ENCODE assay signal across 1 cellular context in the genomic region with DNA sequence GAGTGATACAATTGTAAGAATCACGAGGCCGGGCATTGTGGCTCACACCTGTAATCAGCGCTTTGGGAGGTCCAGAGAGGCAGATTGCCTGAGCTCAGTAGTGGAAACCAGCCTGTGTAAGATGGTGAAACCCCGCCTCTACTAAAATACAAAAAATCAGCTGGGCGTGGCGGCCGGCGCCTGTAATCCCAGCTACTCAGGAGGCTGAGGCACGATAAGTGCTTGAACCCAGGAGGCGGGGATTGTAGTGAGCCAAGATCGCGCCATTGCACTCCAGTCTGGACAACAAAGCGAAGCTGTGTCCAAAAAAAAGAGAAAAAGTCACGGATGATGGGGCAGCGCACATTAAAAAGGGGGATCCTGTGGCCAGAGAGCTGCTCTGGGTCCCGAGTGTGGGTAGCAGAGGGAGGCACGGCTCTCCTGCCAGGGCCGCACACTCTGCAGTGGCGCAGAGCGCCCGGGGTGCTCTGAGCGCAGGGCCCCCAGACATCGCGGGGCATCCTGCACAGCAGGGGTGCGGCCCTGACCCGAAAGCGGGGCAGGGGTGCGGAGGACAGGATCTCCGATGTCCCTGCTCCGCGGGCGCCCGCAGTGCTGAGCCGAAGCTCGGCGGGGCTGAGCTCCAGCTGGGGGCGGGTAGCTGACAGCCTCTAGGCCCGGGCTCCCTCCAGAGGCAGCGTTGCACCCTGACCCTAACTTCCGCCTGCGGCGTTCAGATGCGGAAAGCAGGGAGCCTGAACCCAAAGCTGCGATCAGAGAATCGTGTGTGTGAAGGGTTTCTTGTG.
A peak's percentile ranks its signal among the peaks of the same experiment; 100 is the strongest.
TF ChIP-seq lines count a peak whose summit lies in the region.

No MANE protein-coding gene starts in this region.

TF ChIP-seq in K562, 482 proteins besides CTCF, POLR2A, EP300 and RAD21 (continued from another document and continues in another):
- TF ChIP-seq, protein P1, sequence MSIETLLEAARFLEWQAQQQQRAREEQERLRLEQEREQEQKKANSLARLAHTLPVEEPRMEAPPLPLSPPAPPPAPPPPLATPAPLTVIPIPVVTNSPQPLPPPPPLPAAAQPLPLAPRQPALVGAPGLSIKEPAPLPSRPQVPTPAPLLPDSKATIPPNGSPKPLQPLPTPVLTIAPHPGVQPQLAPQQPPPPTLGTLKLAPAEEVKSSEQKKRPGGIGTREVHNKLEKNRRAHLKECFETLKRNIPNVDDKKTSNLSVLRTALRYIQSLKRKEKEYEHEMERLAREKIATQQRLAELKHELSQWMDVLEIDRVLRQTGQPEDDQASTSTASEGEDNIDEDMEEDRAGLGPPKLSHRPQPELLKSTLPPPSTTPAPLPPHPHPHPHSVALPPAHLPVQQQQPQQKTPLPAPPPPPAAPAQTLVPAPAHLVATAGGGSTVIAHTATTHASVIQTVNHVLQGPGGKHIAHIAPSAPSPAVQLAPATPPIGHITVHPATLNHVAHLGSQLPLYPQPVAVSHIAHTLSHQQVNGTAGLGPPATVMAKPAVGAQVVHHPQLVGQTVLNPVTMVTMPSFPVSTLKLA (conservative IDR thresholded peaks at IDR 0.05): no peak
- TF ChIP-seq, protein P2, sequence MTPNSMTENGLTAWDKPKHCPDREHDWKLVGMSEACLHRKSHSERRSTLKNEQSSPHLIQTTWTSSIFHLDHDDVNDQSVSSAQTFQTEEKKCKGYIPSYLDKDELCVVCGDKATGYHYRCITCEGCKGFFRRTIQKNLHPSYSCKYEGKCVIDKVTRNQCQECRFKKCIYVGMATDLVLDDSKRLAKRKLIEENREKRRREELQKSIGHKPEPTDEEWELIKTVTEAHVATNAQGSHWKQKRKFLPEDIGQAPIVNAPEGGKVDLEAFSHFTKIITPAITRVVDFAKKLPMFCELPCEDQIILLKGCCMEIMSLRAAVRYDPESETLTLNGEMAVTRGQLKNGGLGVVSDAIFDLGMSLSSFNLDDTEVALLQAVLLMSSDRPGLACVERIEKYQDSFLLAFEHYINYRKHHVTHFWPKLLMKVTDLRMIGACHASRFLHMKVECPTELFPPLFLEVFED (CRISPR knock-in tag; conservative IDR thresholded peaks at IDR 0.05): no peak
- TF ChIP-seq, protein P3, sequence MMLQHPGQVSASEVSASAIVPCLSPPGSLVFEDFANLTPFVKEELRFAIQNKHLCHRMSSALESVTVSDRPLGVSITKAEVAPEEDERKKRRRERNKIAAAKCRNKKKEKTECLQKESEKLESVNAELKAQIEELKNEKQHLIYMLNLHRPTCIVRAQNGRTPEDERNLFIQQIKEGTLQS (IDR thresholded peaks at IDR 0.05): no peak
- TF ChIP-seq, protein P3 (CRISPR knock-in tag; conservative IDR thresholded peaks at IDR 0.05): no peak
- TF ChIP-seq, protein P4, sequence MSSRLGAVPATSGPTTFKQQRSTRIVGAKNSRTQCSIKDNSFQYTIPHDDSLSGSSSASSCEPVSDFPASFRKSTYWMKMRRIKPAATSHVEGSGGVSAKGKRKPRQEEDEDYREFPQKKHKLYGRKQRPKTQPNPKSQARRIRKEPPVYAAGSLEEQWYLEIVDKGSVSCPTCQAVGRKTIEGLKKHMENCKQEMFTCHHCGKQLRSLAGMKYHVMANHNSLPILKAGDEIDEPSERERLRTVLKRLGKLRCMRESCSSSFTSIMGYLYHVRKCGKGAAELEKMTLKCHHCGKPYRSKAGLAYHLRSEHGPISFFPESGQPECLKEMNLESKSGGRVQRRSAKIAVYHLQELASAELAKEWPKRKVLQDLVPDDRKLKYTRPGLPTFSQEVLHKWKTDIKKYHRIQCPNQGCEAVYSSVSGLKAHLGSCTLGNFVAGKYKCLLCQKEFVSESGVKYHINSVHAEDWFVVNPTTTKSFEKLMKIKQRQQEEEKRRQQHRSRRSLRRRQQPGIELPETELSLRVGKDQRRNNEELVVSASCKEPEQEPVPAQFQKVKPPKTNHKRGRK (tag; IDR thresholded peaks at IDR 0.05): no peak
- TF ChIP-seq HOXB6 (CRISPR knock-in tag; IDR thresholded peaks at IDR 0.05; ENCODE audit: borderline replicate concordance): no peak
- TF ChIP-seq CEBPG (CRISPR knock-in tag; IDR thresholded peaks at IDR 0.05): no peak
- no peak for TF ChIP-seq CEBPG (tag; conservative IDR thresholded peaks at IDR 0.05 in 1 of 2, IDR thresholded peaks at IDR 0.05 in 1 of 2)
- no peak for TF ChIP-seq ZSCAN29 (IDR thresholded peaks at IDR 0.05)
- no peak for TF ChIP-seq ZNF133 (CRISPR knock-in tag; IDR thresholded peaks at IDR 0.05)
- TF ChIP-seq, protein P5, sequence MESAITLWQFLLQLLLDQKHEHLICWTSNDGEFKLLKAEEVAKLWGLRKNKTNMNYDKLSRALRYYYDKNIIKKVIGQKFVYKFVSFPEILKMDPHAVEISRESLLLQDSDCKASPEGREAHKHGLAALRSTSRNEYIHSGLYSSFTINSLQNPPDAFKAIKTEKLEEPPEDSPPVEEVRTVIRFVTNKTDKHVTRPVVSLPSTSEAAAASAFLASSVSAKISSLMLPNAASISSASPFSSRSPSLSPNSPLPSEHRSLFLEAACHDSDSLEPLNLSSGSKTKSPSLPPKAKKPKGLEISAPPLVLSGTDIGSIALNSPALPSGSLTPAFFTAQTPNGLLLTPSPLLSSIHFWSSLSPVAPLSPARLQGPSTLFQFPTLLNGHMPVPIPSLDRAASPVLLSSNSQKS (CRISPR knock-in tag; IDR thresholded peaks at IDR 0.05): no peak
- TF ChIP-seq, protein P6, sequence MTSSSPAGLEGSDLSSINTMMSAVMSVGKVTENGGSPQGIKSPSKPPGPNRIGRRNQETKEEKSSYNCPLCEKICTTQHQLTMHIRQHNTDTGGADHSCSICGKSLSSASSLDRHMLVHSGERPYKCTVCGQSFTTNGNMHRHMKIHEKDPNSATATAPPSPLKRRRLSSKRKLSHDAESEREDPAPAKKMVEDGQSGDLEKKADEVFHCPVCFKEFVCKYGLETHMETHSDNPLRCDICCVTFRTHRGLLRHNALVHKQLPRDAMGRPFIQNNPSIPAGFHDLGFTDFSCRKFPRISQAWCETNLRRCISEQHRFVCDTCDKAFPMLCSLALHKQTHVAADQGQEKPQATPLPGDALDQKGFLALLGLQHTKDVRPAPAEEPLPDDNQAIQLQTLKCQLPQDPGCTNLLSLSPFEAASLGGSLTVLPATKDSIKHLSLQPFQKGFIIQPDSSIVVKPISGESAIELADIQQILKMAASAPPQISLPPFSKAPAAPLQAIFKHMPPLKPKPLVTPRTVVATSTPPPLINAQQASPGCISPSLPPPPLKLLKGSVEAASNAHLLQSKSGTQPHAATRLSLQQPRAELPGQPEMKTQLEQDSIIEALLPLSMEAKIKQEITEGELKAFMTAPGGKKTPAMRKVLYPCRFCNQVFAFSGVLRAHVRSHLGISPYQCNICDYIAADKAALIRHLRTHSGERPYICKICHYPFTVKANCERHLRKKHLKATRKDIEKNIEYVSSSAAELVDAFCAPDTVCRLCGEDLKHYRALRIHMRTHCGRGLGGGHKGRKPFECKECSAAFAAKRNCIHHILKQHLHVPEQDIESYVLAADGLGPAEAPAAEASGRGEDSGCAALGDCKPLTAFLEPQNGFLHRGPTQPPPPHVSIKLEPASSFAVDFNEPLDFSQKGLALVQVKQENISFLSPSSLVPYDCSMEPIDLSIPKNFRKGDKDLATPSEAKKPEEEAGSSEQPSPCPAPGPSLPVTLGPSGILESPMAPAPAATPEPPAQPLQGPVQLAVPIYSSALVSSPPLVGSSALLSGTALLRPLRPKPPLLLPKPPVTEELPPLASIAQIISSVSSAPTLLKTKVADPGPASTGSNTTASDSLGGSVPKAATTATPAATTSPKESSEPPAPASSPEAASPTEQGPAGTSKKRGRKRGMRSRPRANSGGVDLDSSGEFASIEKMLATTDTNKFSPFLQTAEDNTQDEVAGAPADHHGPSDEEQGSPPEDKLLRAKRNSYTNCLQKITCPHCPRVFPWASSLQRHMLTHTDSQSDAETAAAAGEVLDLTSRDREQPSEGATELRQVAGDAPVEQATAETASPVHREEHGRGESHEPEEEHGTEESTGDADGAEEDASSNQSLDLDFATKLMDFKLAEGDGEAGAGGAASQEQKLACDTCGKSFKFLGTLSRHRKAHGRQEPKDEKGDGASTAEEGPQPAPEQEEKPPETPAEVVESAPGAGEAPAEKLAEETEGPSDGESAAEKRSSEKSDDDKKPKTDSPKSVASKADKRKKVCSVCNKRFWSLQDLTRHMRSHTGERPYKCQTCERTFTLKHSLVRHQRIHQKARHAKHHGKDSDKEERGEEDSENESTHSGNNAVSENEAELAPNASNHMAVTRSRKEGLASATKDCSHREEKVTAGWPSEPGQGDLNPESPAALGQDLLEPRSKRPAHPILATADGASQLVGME (CRISPR knock-in tag; IDR thresholded peaks at IDR 0.05): no peak
- TF ChIP-seq, protein P7, sequence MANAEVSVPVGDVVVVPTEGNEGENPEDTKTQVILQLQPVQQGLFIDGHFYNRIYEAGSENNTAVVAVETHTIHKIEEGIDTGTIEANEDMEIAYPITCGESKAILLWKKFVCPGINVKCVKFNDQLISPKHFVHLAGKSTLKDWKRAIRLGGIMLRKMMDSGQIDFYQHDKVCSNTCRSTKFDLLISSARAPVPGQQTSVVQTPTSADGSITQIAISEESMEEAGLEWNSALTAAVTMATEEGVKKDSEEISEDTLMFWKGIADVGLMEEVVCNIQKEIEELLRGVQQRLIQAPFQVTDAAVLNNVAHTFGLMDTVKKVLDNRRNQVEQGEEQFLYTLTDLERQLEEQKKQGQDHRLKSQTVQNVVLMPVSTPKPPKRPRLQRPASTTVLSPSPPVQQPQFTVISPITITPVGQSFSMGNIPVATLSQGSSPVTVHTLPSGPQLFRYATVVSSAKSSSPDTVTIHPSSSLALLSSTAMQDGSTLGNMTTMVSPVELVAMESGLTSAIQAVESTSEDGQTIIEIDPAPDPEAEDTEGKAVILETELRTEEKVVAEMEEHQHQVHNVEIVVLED (CRISPR knock-in tag; IDR thresholded peaks at IDR 0.05): no peak
- peak; percentile 15; the same call in 1 of the 2 replicates for TF ChIP-seq ZBTB7A (IDR thresholded peaks at IDR 0.05; ENCODE audit: borderline replicate concordance, control insufficient read depth, low read depth, low read length)
- TF ChIP-seq HDGF (IDR thresholded peaks at IDR 0.05): no peak
- no peak for TF ChIP-seq SMAD4 (CRISPR knock-in tag; conservative IDR thresholded peaks at IDR 0.05)
- no peak for TF ChIP-seq RFX5 (IDR thresholded peaks at IDR 0.05; ENCODE audit: low read depth, low read length)
- no peak for TF ChIP-seq CBX5 (IDR thresholded peaks at IDR 0.05; ENCODE audit: borderline replicate concordance, low read depth)
- TF ChIP-seq, protein P8, sequence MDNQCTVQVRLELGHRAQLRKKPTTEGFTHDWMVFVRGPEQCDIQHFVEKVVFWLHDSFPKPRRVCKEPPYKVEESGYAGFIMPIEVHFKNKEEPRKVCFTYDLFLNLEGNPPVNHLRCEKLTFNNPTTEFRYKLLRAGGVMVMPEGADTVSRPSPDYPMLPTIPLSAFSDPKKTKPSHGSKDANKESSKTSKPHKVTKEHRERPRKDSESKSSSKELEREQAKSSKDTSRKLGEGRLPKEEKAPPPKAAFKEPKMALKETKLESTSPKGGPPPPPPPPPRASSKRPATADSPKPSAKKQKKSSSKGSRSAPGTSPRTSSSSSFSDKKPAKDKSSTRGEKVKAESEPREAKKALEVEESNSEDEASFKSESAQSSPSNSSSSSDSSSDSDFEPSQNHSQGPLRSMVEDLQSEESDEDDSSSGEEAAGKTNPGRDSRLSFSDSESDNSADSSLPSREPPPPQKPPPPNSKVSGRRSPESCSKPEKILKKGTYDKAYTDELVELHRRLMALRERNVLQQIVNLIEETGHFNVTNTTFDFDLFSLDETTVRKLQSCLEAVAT (IDR thresholded peaks at IDR 0.05): no peak
- TF ChIP-seq, protein P9, sequence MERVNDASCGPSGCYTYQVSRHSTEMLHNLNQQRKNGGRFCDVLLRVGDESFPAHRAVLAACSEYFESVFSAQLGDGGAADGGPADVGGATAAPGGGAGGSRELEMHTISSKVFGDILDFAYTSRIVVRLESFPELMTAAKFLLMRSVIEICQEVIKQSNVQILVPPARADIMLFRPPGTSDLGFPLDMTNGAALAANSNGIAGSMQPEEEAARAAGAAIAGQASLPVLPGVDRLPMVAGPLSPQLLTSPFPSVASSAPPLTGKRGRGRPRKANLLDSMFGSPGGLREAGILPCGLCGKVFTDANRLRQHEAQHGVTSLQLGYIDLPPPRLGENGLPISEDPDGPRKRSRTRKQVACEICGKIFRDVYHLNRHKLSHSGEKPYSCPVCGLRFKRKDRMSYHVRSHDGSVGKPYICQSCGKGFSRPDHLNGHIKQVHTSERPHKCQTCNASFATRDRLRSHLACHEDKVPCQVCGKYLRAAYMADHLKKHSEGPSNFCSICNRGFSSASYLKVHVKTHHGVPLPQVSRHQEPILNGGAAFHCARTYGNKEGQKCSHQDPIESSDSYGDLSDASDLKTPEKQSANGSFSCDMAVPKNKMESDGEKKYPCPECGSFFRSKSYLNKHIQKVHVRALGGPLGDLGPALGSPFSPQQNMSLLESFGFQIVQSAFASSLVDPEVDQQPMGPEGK (CRISPR knock-in tag; IDR thresholded peaks at IDR 0.05; ENCODE audit: borderline replicate concordance): no peak
- no peak for TF ChIP-seq ZNF263 (CRISPR knock-in tag; IDR thresholded peaks at IDR 0.05; ENCODE audit: borderline replicate concordance)
- peak in 1 of 2 experiments; percentile 32; a peak in 1 of 4 replicates for TF ChIP-seq RCOR1 (IDR thresholded peaks at IDR 0.05; ENCODE audit: borderline replicate concordance in 1 of 2, low read depth in 2 of 2, low read length in 2 of 2)
- TF ChIP-seq, protein P10, sequence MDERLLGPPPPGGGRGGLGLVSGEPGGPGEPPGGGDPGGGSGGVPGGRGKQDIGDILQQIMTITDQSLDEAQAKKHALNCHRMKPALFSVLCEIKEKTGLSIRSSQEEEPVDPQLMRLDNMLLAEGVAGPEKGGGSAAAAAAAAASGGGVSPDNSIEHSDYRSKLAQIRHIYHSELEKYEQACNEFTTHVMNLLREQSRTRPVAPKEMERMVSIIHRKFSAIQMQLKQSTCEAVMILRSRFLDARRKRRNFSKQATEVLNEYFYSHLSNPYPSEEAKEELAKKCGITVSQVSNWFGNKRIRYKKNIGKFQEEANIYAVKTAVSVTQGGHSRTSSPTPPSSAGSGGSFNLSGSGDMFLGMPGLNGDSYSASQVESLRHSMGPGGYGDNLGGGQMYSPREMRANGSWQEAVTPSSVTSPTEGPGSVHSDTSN (CRISPR knock-in tag; IDR thresholded peaks at IDR 0.05; ENCODE audit: low read depth): no peak
- TF ChIP-seq, protein P10 (tag; conservative IDR thresholded peaks at IDR 0.05; ENCODE audit: low read depth): no peak
- TF ChIP-seq TAF7 (tag; IDR thresholded peaks at IDR 0.05): 0 out of 2 replicates have a peak, but pooled peaks have one; percentile 20
- no peak for TF ChIP-seq RB1 (IDR thresholded peaks at IDR 0.05; ENCODE audit: low read depth)
- TF ChIP-seq, protein P11, sequence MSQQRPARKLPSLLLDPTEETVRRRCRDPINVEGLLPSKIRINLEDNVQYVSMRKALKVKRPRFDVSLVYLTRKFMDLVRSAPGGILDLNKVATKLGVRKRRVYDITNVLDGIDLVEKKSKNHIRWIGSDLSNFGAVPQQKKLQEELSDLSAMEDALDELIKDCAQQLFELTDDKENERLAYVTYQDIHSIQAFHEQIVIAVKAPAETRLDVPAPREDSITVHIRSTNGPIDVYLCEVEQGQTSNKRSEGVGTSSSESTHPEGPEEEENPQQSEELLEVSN (IDR thresholded peaks at IDR 0.05; ENCODE audit: borderline replicate concordance in 1 of 2, extremely low read depth in 1 of 2, insufficient read depth in 1 of 2, insufficient read length in 1 of 2, low read depth in 1 of 2, low read length in 1 of 2, poor library complexity in 1 of 2, severe bottlenecking in 1 of 2): peak in 1 of 2 experiments; percentile 13
- no peak for TF ChIP-seq MAFG (tag; conservative IDR thresholded peaks at IDR 0.05)
